Comparison of ENCODE assay signal across 8 cellular contexts in the genomic region with DNA sequence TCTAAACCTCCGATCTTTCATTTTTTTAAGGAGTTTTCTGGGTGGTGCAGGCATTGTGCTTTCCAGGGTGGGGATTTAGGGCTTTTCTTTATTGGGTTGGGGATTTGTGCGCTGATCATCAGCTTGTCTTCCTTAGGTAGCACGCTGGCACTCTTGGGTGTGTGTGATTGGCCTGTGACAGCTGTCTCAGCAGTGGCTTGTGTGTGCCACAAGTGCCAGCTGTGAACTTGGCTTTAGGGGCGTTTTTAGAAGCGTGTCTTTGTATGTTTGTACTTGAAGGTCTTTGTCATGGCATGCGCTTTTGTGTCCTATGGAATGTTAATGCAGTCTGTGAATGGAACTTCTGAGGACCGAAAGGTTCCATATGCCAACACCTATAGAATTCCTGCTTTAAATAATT. TPM values are rescaled to one million over a fixed set of nuclear protein-coding genes. Genes with fewer than 3 reads are reported as not detected.
DNase-seq lines count a peak whose midpoint lies in the region; ATAC-seq and TF ChIP-seq lines count a peak whose summit lies in the region.

No MANE protein-coding gene starts in this region.

- no TSS peak for BruUV-seq in Calu3 (replicated peaks; lab: Mats Ljungman, UMichigan)

- no peaks in the 10 kb centered on the region for H3K9me3 Mint-ChIP-seq in Calu3 (ENCODE audit: low read depth, unreplicated experiment)

- ATAC-seq in GM21717 (IDR thresholded peaks at IDR 0.05; ENCODE audit: unreplicated experiment), result peak; percentile 30

- H3K27ac ChIP-seq in VCaP, result peak overlapping the region; percentile 96

- no peak for DNase-seq in Calu3
- DNase-seq in NCI-H1105 treated with DMSO at 0.1 percent for 48 hours (lab: John Stamatoyannopoulos, UW), result peak; percentile 64
- peak; percentile 27 for DNase-seq in central memory CD4-positive, alpha-beta T cell
- no peak for DNase-seq in kidney epithelial cell (ENCODE audit: low read depth)
- peak; percentile 6 to 14 for DNase-seq in stimulated activated CD4-positive, alpha-beta T cell treated with anti-CD3 and anti-CD28 coated beads, Interleukin-1b, Interleukin-23, amount 100 ng/mL, for 4 hours (ENCODE audit: low read depth in 2 of 2)
- DNase-seq in 8988T, result no peak

- H3K4me1 Mint-ChIP-seq in Calu3 (ENCODE audit: low read depth, unreplicated experiment), result peaks cover 10% of the 10 kb centered on the region

- TF ChIP-seq CTCF in Calu3 (IDR thresholded peaks at IDR 0.05; ENCODE audit: unreplicated experiment) (no peak), VCaP (conservative IDR thresholded peaks at IDR 0.05) (no peak), kidney epithelial cell (IDR thresholded peaks at IDR 0.05; ENCODE audit: insufficient read depth, low read length, poor library complexity, severe bottlenecking) (no peak)

- H3K4me3 ChIP-seq in kidney epithelial cell (ENCODE audit: low read depth, low read length), result peak overlapping the region; percentile 90

- H3K27me3 Mint-ChIP-seq in Calu3 (ENCODE audit: unreplicated experiment), result no peaks in the 10 kb centered on the region

- CTCF ChIA-PET in Calu3 (lab: Charles Lee), result interaction anchor here (0.6 to 1.1 kb wide), 2 partner anchors 61 to 313 kb away, joined by 3 read pairs; partner anchors contain the start of gene MTERF1

- H3K27ac Mint-ChIP-seq in Calu3 (ENCODE audit: unreplicated experiment), result peak overlapping the region; percentile 92

- no peaks in the 10 kb centered on the region for H3K36me3 ChIP-seq in kidney epithelial cell (ENCODE audit: control insufficient read depth, insufficient read depth, low read length)

- H3K36me3 Mint-ChIP-seq in Calu3 (ENCODE audit: insufficient read depth, unreplicated experiment), result peaks cover 27% of the 10 kb centered on the region

- H3K4me3 Mint-ChIP-seq in Calu3 (ENCODE audit: low read depth, unreplicated experiment), result peak overlapping the region; percentile 86

- intact Hi-C loops in Calu3 (cut with micrococcal nuclease; ENCODE audit: unreplicated experiment), result no loop called here

- no peaks in the 10 kb centered on the region for H3K27me3 ChIP-seq in kidney epithelial cell (ENCODE audit: control insufficient read depth, insufficient read depth, low read length)

RNA-seq across cellular contexts. Expression of gene AKAP9, which starts 0.8 kb away (rescaled TPM):
- total RNA-seq in Calu3 (2022), result 28.9 and 33.4 TPM in 2 replicates
- total RNA-seq in kidney epithelial cell, result 36.2 and 36.6 TPM in 2 replicates

Comparison
In these comparisons a context has a peak if more than half of its experiments do, and no peak if none do; other contexts are left out.
1. DNase-seq: peak in NCI-H1105 treated with DMSO at 0.1 percent for 48 hours (single experiment), central memory CD4-positive, alpha-beta T cell (single experiment) and stimulated activated CD4-positive, alpha-beta T cell treated with anti-CD3 and anti-CD28 coated beads, Interleukin-1b, Interleukin-23, amount 100 ng/mL, for 4 hours (2 of 2); none in Calu3 (single experiment), kidney epithelial cell (single experiment) and 8988T (single experiment).